1 cellular context compared by ENCODE assay signal in genomic region chr2:239401450-239402227, GRCh38.
TF ChIP-seq lines count a peak whose summit lies in the region.

No MANE protein-coding gene starts in this region.

TF ChIP-seq in HepG2, 621 proteins besides CTCF, POLR2A, EP300 and RAD21 (continued from another document and continues in another):
- TF ChIP-seq ZHX1 (CRISPR knock-in tag; IDR thresholded peaks at IDR 0.05; ENCODE audit: low read depth), result peak; percentile 98
- peak; percentile 99 for TF ChIP-seq KLF13 (CRISPR knock-in tag; IDR thresholded peaks at IDR 0.05)
- peak; percentile 99 for TF ChIP-seq ZNF468 (CRISPR knock-in tag; IDR thresholded peaks at IDR 0.05)
- peak; percentile 99 for TF ChIP-seq TERF1 (CRISPR knock-in tag; IDR thresholded peaks at IDR 0.05)
- TF ChIP-seq ZFP1 (CRISPR knock-in tag; IDR thresholded peaks at IDR 0.05), result no peak
- TF ChIP-seq ZNF383 (CRISPR knock-in tag; IDR thresholded peaks at IDR 0.05; ENCODE audit: borderline replicate concordance), result 0 out of 2 replicates have a peak, but pooled peaks have one; percentile 98
- TF ChIP-seq ZNF431 (CRISPR knock-in tag; IDR thresholded peaks at IDR 0.05; ENCODE audit: borderline replicate concordance, low read depth), result peak; percentile 96
- no peak; the same call in 1 of the 2 replicates for TF ChIP-seq ZNF296 (CRISPR knock-in tag; conservative IDR thresholded peaks at IDR 0.05)
- TF ChIP-seq ZNF672 (CRISPR knock-in tag; IDR thresholded peaks at IDR 0.05), result 0 out of 2 replicates have a peak, but pooled peaks have one; percentile 86
- TF ChIP-seq THAP8 (CRISPR knock-in tag; IDR thresholded peaks at IDR 0.05; ENCODE audit: borderline replicate concordance), result no peak; the same call in none of the 2 replicates
- no peak for TF ChIP-seq ZBTB37 (CRISPR knock-in tag; IDR thresholded peaks at IDR 0.05)
- TF ChIP-seq E2F2 (CRISPR knock-in tag; IDR thresholded peaks at IDR 0.05; ENCODE audit: borderline replicate concordance), result peak; percentile 99
- peak; percentile 99 for TF ChIP-seq ZIK1 (CRISPR knock-in tag; IDR thresholded peaks at IDR 0.05; ENCODE audit: borderline replicate concordance, low read depth)
- TF ChIP-seq ARID5B (CRISPR knock-in tag; IDR thresholded peaks at IDR 0.05), result peak; percentile 66
- peak; percentile 87; the same call in 1 of the 2 replicates for TF ChIP-seq ZNF75D (CRISPR knock-in tag; IDR thresholded peaks at IDR 0.05; ENCODE audit: borderline replicate concordance)
- 0 out of 2 replicates have a peak, but pooled peaks have one; percentile 10 for TF ChIP-seq RFX3 (CRISPR knock-in tag; IDR thresholded peaks at IDR 0.05)
- peak; percentile 97 for TF ChIP-seq ZFP91 (CRISPR knock-in tag; IDR thresholded peaks at IDR 0.05; ENCODE audit: borderline replicate concordance)
- no peak; the same call in 1 of the 2 replicates for TF ChIP-seq SIN3A (IDR thresholded peaks at IDR 0.05; ENCODE audit: borderline replicate concordance, low read depth, low read length)
- TF ChIP-seq ZFP36 (IDR thresholded peaks at IDR 0.05; ENCODE audit: borderline replicate concordance, low read depth, low read length, partially characterized antibody), result no peak
- TF ChIP-seq KDM4B (CRISPR knock-in tag; IDR thresholded peaks at IDR 0.05), result peak; percentile 93; the same call in 1 of the 2 replicates
- TF ChIP-seq SSRP1 (CRISPR knock-in tag; IDR thresholded peaks at IDR 0.05), result no peak
- no peak for TF ChIP-seq MATR3 (CRISPR knock-in tag; IDR thresholded peaks at IDR 0.05)
- TF ChIP-seq IKZF5 (CRISPR knock-in tag; IDR thresholded peaks at IDR 0.05), result peak; percentile 94
- peak; percentile 98 for TF ChIP-seq MEIS1 (CRISPR knock-in tag; IDR thresholded peaks at IDR 0.05; ENCODE audit: borderline replicate concordance)
- peak; percentile 98 for TF ChIP-seq ARNTL (CRISPR knock-in tag; IDR thresholded peaks at IDR 0.05)
- peak; percentile 90; the same call in 1 of the 2 replicates for TF ChIP-seq ATRX (CRISPR knock-in tag; IDR thresholded peaks at IDR 0.05; ENCODE audit: borderline replicate concordance)
- peak; percentile 73; the same call in 1 of the 2 replicates for TF ChIP-seq PHF21A (CRISPR knock-in tag; IDR thresholded peaks at IDR 0.05)
- no peak for TF ChIP-seq BHLHE40 (IDR thresholded peaks at IDR 0.05; ENCODE audit: low read length)
- TF ChIP-seq MAZ (IDR thresholded peaks at IDR 0.05; ENCODE audit: borderline replicate concordance, low read depth, low read length), result 0 out of 2 replicates have a peak, but pooled peaks have one; percentile 64
- peak; percentile 99 for TF ChIP-seq MAZ (CRISPR knock-in tag; IDR thresholded peaks at IDR 0.05; ENCODE audit: low read depth)
- no peak for TF ChIP-seq ZFP62 (CRISPR knock-in tag; IDR thresholded peaks at IDR 0.05)
- peak; percentile 98 for TF ChIP-seq CC2D1A (CRISPR knock-in tag; IDR thresholded peaks at IDR 0.05)
- no peak for TF ChIP-seq NPAS2 (CRISPR knock-in tag; IDR thresholded peaks at IDR 0.05; ENCODE audit: borderline replicate concordance)
- no peak for TF ChIP-seq ZNF652 (CRISPR knock-in tag; IDR thresholded peaks at IDR 0.05; ENCODE audit: borderline replicate concordance, low read depth)
- peak; percentile 97; the same call in 1 of the 2 replicates for TF ChIP-seq ISX (CRISPR knock-in tag; conservative IDR thresholded peaks at IDR 0.05)
- peak; percentile 99 for TF ChIP-seq TOPORS (CRISPR knock-in tag; IDR thresholded peaks at IDR 0.05)
- TF ChIP-seq IRX3 (CRISPR knock-in tag; IDR thresholded peaks at IDR 0.05; ENCODE audit: borderline replicate concordance, low read depth), result peak; percentile 97
- TF ChIP-seq HNRNPH1 (optimal IDR thresholded peaks at IDR 0.05; ENCODE audit: low read depth, low read length), result no peak
- peak; percentile 92 for TF ChIP-seq WIZ (CRISPR knock-in tag; IDR thresholded peaks at IDR 0.05)
- peak; percentile 90 for TF ChIP-seq TEAD2 (CRISPR knock-in tag; IDR thresholded peaks at IDR 0.05)
- peak; percentile 85; the same call in 1 of the 2 replicates for TF ChIP-seq ZBTB3 (CRISPR knock-in tag; IDR thresholded peaks at IDR 0.05; ENCODE audit: borderline replicate concordance, low read depth)
- peak; percentile 92; the same call in 1 of the 2 replicates for TF ChIP-seq ZNF329 (CRISPR knock-in tag; IDR thresholded peaks at IDR 0.05; ENCODE audit: low read depth)
- peak; percentile 71 for TF ChIP-seq PBX2 (CRISPR knock-in tag; IDR thresholded peaks at IDR 0.05)
- TF ChIP-seq MTF1 (CRISPR knock-in tag; IDR thresholded peaks at IDR 0.05), result peak; percentile 96
- TF ChIP-seq KLF15 (CRISPR knock-in tag; IDR thresholded peaks at IDR 0.05; ENCODE audit: borderline replicate concordance), result peak; percentile 91
- TF ChIP-seq ELF1 (CRISPR knock-in tag; IDR thresholded peaks at IDR 0.05), result peak; percentile 34
- peak; percentile 98; the same call in 1 of the 2 replicates for TF ChIP-seq ZNF83 (CRISPR knock-in tag; IDR thresholded peaks at IDR 0.05; ENCODE audit: borderline replicate concordance)
- TF ChIP-seq MEF2D (CRISPR knock-in tag; IDR thresholded peaks at IDR 0.05), result peak; percentile 96
- peak; percentile 98 for TF ChIP-seq KLF12 (CRISPR knock-in tag; IDR thresholded peaks at IDR 0.05; ENCODE audit: borderline replicate concordance)
- TF ChIP-seq ASH2L (IDR thresholded peaks at IDR 0.05; ENCODE audit: insufficient read length, low read depth, low read length), result peak; percentile 99
- TF ChIP-seq ZNF367 (CRISPR knock-in tag; IDR thresholded peaks at IDR 0.05; ENCODE audit: borderline replicate concordance), result peak; percentile 63; the same call in 1 of the 2 replicates
- no peak for TF ChIP-seq ADNP (CRISPR knock-in tag; IDR thresholded peaks at IDR 0.05)
- TF ChIP-seq NFYC (CRISPR knock-in tag; IDR thresholded peaks at IDR 0.05), result peak; percentile 61
- no peak for TF ChIP-seq GABPA (IDR thresholded peaks at IDR 0.05; ENCODE audit: low read depth, low read length)
- peak; percentile 41; the same call in 1 of the 2 replicates for TF ChIP-seq GABPA (CRISPR knock-in tag; IDR thresholded peaks at IDR 0.05; ENCODE audit: low read depth)
